In the genomic region with DNA sequence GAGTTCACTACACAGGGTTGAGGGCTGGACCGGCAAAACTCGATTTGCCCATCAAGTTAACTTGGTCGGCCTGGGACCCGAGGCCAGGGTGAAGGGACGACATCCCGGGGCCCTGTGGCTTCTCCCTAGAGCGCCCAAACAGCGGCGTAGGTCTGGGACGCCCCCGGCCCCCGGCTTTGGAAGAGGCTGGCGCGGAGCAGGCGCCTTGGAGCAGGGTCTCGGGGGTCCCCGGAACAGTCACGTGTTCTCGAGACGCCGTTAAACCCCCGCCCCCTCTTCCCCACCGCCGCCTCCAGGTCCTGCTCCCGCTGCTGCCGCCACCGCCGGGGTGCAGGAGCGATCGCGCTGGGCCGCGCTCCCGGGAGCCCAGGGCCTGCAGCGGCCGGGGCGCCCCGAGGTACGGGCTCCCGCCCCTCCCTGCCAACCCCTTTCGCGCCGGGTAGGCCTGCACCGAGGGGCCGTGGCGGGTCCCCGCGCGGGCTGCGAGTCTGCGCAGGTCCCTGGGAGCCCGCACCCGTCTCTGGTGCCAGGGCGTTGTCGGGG, we compare ENCODE assay signal across 11 cellular contexts. TPM values are rescaled to one million over a fixed set of nuclear protein-coding genes. Genes with fewer than 3 reads are reported as not detected.
DNase-seq lines count a peak whose midpoint lies in the region; ATAC-seq and TF ChIP-seq lines count a peak whose summit lies in the region.
"Had no signal": no experiment of that assay in that cellular context is flagged by ENCODE, and none has a peak within 500 bp of the region (broad histone marks: within the 10 kb centered on the region; RNA-seq: fewer than 3 reads in every experiment).

TSS of gene NPY5R (plus strand) at position 289 of the 543 bp plus-strand sequence. CDS start 6,382 bp downstream, outside the sequence.

- WGBS in ovary, 3 donors = 0 to 2% (median 0%) methylated on average over 44 to 55 of the region's 55 CpGs

- TF ChIP-seq CTCF in right atrium auricular region (IDR thresholded peaks at IDR 0.05) (no peak), ovary (IDR thresholded peaks at IDR 0.05) (no peak)

- H3K36me3 ChIP-seq in right atrium auricular region (no peaks in the 10 kb centered on the region), ovary (no peaks in the 10 kb centered on the region)

- intact Hi-C loops in ovary (cut with DNase I) = loop anchor here in 1 of 4 donors (1.0 kb wide), 1 partner anchor 17 kb away; no protein-coding TSS in a partner anchor

- DNase-seq in stimulated activated naive CD8-positive, alpha-beta T cell treated with anti-CD3 and anti-CD28 coated beads, Interleukin-15, amount 100 ng/mL, for 72 hours = no peak
- no peak for DNase-seq in stimulated activated naive CD8-positive, alpha-beta T cell treated with anti-CD3 and anti-CD28 coated beads, Interleukin-15, Interleukin-2, amounts not matched to agents 100 U/mL and 50 U/mL, for 24 hours
- DNase-seq in right atrium auricular region (ENCODE audit: low spot score) (no peak), ovary (no peak), GM19240 (ENCODE audit: insufficient read length, low spot score) (no peak)
- DNase-seq: activated naive CD4-positive, alpha-beta T cell treated with anti-CD3 and anti-CD28 coated beads, Interleukin-2, amount 10 ng/mL, durations not matched to agents 7 days and 5 days; NCI-H1105 had no signal

- peaks cover 0 to 14% of the 10 kb centered on the region in 2 donors for H3K4me1 ChIP-seq in right atrium auricular region
- peaks cover 3% of the 10 kb centered on the region for H3K4me1 ChIP-seq in ovary (ENCODE audit: insufficient read depth)

- H3K4me3 ChIP-seq in right atrium auricular region (peak within 1 kb of the TSS; percentile 19 to 52), ovary (peak within 1 kb of the TSS; percentile 36)

- no peaks in the 10 kb centered on the region for H3K9me3 Mint-ChIP-seq in stimulated activated naive CD8-positive, alpha-beta T cell treated with anti-CD3 and anti-CD28 coated beads, Interleukin-15, amount 100 ng/mL, for 72 hours
- H3K9me3 Mint-ChIP-seq: activated naive CD4-positive, alpha-beta T cell treated with anti-CD3 and anti-CD28 coated beads, Interleukin-2, amount 10 ng/mL, durations not matched to agents 7 days and 5 days; T-helper 1 cell treated with Interleukin-12 subunit alpha and Interleukin-12 subunit beta and Interleukin-4 antibody, amounts not matched to agents 30 μg/mL and 1 μg/mL, for 36 hours had no signal

- TF ChIP-seq POLR2A in ovary (IDR thresholded peaks at IDR 0.05) = no peak

- peak within 1 kb of the TSS; percentile 11 to 28 for H3K27ac ChIP-seq in right atrium auricular region
- H3K27ac ChIP-seq in ovary = no peak within 1 kb of the TSS

- no peak within 1 kb of the TSS for H3K4me3 Mint-ChIP-seq in stimulated activated naive CD8-positive, alpha-beta T cell treated with anti-CD3 and anti-CD28 coated beads, Interleukin-15, amount 100 ng/mL, for 72 hours
- H3K4me3 Mint-ChIP-seq: activated naive CD4-positive, alpha-beta T cell treated with anti-CD3 and anti-CD28 coated beads, Interleukin-2, amount 10 ng/mL, durations not matched to agents 7 days and 5 days; T-helper 1 cell treated with Interleukin-12 subunit alpha and Interleukin-12 subunit beta and Interleukin-4 antibody, amounts not matched to agents 30 μg/mL and 1 μg/mL, for 36 hours had no signal

- peak; percentile 60 for ATAC-seq in stimulated activated naive CD8-positive, alpha-beta T cell treated with anti-CD3 and anti-CD28 coated beads, Interleukin-15, amount 100 ng/mL, for 72 hours
- ATAC-seq in stimulated activated naive CD8-positive, alpha-beta T cell treated with anti-CD3 and anti-CD28 coated beads, Interleukin-15, Interleukin-2, amounts not matched to agents 100 U/mL and 50 U/mL, for 24 hours = no peak
- no peak for ATAC-seq in HG03159 (IDR thresholded peaks at IDR 0.05; ENCODE audit: unreplicated experiment)
- ATAC-seq in HG03432 (IDR thresholded peaks at IDR 0.05; ENCODE audit: unreplicated experiment) = no peak
- no peak for ATAC-seq in GM21619 (IDR thresholded peaks at IDR 0.05; ENCODE audit: unreplicated experiment)

- peaks cover 40% of the 10 kb centered on the region for H3K27me3 Mint-ChIP-seq in stimulated activated naive CD8-positive, alpha-beta T cell treated with anti-CD3 and anti-CD28 coated beads, Interleukin-15, amount 100 ng/mL, for 72 hours

- no peaks in the 10 kb centered on the region for H3K9me3 ChIP-seq in right atrium auricular region
- H3K9me3 ChIP-seq in ovary = no peaks in the 10 kb centered on the region

- no peak for TF ChIP-seq EP300 in ovary (IDR thresholded peaks at IDR 0.05)

- H3K4me1 Mint-ChIP-seq in stimulated activated naive CD8-positive, alpha-beta T cell treated with anti-CD3 and anti-CD28 coated beads, Interleukin-15, amount 100 ng/mL, for 72 hours = peaks cover 7% of the 10 kb centered on the region
- H3K4me1 Mint-ChIP-seq: activated naive CD4-positive, alpha-beta T cell treated with anti-CD3 and anti-CD28 coated beads, Interleukin-2, amount 10 ng/mL, durations not matched to agents 7 days and 5 days had no signal

- H3K27me3 ChIP-seq in right atrium auricular region (peaks cover 2 to 8% of the 10 kb centered on the region in 2 donors), ovary (no peaks in the 10 kb centered on the region)

- H3K27ac Mint-ChIP-seq in stimulated activated naive CD8-positive, alpha-beta T cell treated with anti-CD3 and anti-CD28 coated beads, Interleukin-15, amount 100 ng/mL, for 72 hours = no peak within 1 kb of the TSS
- H3K27ac Mint-ChIP-seq: activated naive CD4-positive, alpha-beta T cell treated with anti-CD3 and anti-CD28 coated beads, Interleukin-2, amount 10 ng/mL, durations not matched to agents 7 days and 5 days; T-helper 1 cell treated with Interleukin-12 subunit alpha and Interleukin-12 subunit beta and Interleukin-4 antibody, amounts not matched to agents 30 μg/mL and 1 μg/mL, for 36 hours had no signal

RNA-seq across cellular contexts. Expression of gene NPY5R, which starts in this region (rescaled TPM):
- total RNA-seq in right atrium auricular region = under 1 TPM; 0.24 to 0.30 TPM
- total RNA-seq in ovary = under 1 TPM in 2 of 7 donors, not detected in 5; 0.18 to 0.69 TPM
- 1 to 10 TPM in 1 of 2 donors, under 1 TPM in 1; 0.17 to 1.8 TPM for polyA plus RNA-seq in ovary

Comparison
In these comparisons a context has a peak if more than half of its experiments do, and no peak if none do; other contexts are left out.
1. H3K27ac ChIP-seq: peak in right atrium auricular region (2 of 2); none in ovary (0 of 2).